Comparison of ENCODE assay signal across 16 cellular contexts in genomic region chr1:156697481-156697880, GRCh38.
DNase-seq lines count a peak whose midpoint lies in the region; ATAC-seq and TF ChIP-seq lines count a peak whose summit lies in the region.
"Had no signal": no experiment of that assay in that cellular context is flagged by ENCODE, and none has a peak within 500 bp of the region (broad histone marks: within the 10 kb centered on the region; RNA-seq: fewer than 3 reads in every experiment).

No MANE protein-coding gene starts in this region.

- peak overlapping the region; percentile 41 to 91 (median 79) for H3K27ac Mint-ChIP-seq in nephron
- H3K27ac Mint-ChIP-seq: activated naive CD8-positive, alpha-beta T cell treated with anti-CD3 and anti-CD28 coated beads, Interleukin-2, amount 10 ng/mL, durations not matched to agents 7 days and 5 days had no signal

- H3K36me3 Mint-ChIP-seq in nephron (ENCODE audit: low read depth), result peaks cover 47% of the 10 kb centered on the region
- H3K36me3 Mint-ChIP-seq: activated naive CD8-positive, alpha-beta T cell treated with anti-CD3 and anti-CD28 coated beads, Interleukin-2, amount 10 ng/mL, durations not matched to agents 7 days and 5 days had no signal

- no peak for ATAC-seq in GM21576 (IDR thresholded peaks at IDR 0.05; ENCODE audit: unreplicated experiment)

- H3K27me3 Mint-ChIP-seq in nephron (ENCODE audit: low read depth), result no peaks in the 10 kb centered on the region

- peak; percentile 76 for DNase-seq in DMS79 (lab: John Stamatoyannopoulos, UW)
- DNase-seq in NCI-H69 (lab: John Stamatoyannopoulos, UW), result peak; percentile 55
- DNase-seq in superior temporal gyrus (ENCODE audit: extremely low spot score), result no peak
- DNase-seq: activated CD4-positive, alpha-beta T cell treated with anti-CD3 and anti-CD28 coated beads for 48 hours; activated naive CD8-positive, alpha-beta T cell treated with anti-CD3 and anti-CD28 coated beads, Interleukin-2, amount 10 ng/mL, durations not matched to agents 7 days and 5 days; activated T-cell treated with anti-CD3 and anti-CD28 coated beads, Interleukin-2, amount 50 U/mL, for 1 hour; effector memory CD4-positive, alpha-beta T cell; naive B cell; NCI-H1436; NCI-H774; SIG-M5; stimulated activated CD4-positive, alpha-beta T cell treated with anti-CD3 and anti-CD28 coated beads, Interleukin-2, amount 100 ng/mL, for 24 hours; stimulated activated CD8-positive, alpha-beta memory T cell treated with anti-CD3 and anti-CD28 coated beads, Interleukin-4, amount 100 ng/mL, for 48 hours; T-helper 9 cell had no signal

- TF ChIP-seq CTCF in nephron (IDR thresholded peaks at IDR 0.05; ENCODE audit: unreplicated experiment in 3 of 3), result no peak

- peaks cover 53% of the 10 kb centered on the region for H3K4me1 Mint-ChIP-seq in nephron

- peak overlapping the region in 1 of 3 experiments; percentile 22 for H3K4me3 Mint-ChIP-seq in nephron
- H3K4me3 Mint-ChIP-seq: activated naive CD8-positive, alpha-beta T cell treated with anti-CD3 and anti-CD28 coated beads, Interleukin-2, amount 10 ng/mL, durations not matched to agents 7 days and 5 days had no signal

- no peaks in the 10 kb centered on the region for H3K9me3 Mint-ChIP-seq in nephron
- H3K9me3 Mint-ChIP-seq: activated naive CD8-positive, alpha-beta T cell treated with anti-CD3 and anti-CD28 coated beads, Interleukin-2, amount 10 ng/mL, durations not matched to agents 7 days and 5 days; naive B cell had no signal
